16 cellular contexts compared by ENCODE assay signal in the genomic region with DNA sequence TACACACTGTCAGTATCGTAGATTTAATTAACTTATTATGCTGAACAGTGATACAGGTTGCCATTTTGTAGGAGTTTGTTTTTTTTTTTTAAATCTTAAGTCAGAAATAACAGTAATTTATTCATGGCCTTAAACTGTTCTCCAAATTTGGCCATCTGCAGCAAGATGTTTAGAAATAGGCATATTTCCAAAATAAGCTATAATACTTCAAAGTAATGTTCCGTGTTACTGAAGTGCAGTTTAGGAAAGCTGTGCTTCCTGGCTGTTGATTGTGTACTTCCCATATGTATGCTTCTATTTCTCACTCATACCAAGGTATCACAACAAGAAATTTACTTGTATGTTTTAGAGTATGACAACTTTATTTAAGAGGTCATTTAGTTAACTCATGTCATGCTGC.
"Had no signal": no experiment of that assay in that cellular context is flagged by ENCODE, and none has a peak within 500 bp of the region (broad histone marks: within the 10 kb centered on the region; RNA-seq: fewer than 3 reads in every experiment).

No MANE protein-coding gene starts in this region.

- H3K4me3 ChIP-seq: adrenal gland, mucosa of descending colon had no signal

- H3K9ac ChIP-seq: SK-N-SH had no signal

- H3K27ac ChIP-seq: adrenal gland had no signal

- DNase-seq: activated CD4-positive, alpha-beta T cell treated with anti-CD3 and anti-CD28 coated beads, Interleukin-2, amount 10 ng/mL, durations not matched to agents 7 days and 5 days; activated CD4-positive, CD25-positive, alpha-beta regulatory T cell; activated CD8-positive, alpha-beta memory T cell treated with anti-CD3 and anti-CD28 coated beads, Interleukin-2, amount 50 U/mL, for 4 hours; activated effector memory CD4-positive, alpha-beta T cell treated with anti-CD3 and anti-CD28 coated beads, Interleukin-2, amount 50 U/mL, for 16 hours; activated T-cell treated with anti-CD3 and anti-CD28 coated beads, Interleukin-2, amount 50 U/mL, for 4 hours; adrenal gland; endodermal cell; erythroblast; immature natural killer cell; kidney glomerular epithelial cell; left ventricle myocardium superior; mucosa of descending colon; naive B cell; SK-N-SH; stimulated activated naive B cell treated with anti-CD40 and anti-IgM and Interleukin-4, amounts not matched to agents 10 μg/mL and 1 μg/mL and 100 μg/mL, for 72 hours; T-cell had no signal

- H3K27me3 ChIP-seq: adrenal gland had no signal
